ENCODE assay signal across 9 cellular contexts in genomic region chr13:51562011-51562671, GRCh38.
A peak's percentile ranks its signal among the peaks of the same experiment; 100 is the strongest.
DNase-seq lines count a peak whose midpoint lies in the region; ATAC-seq and TF ChIP-seq lines count a peak whose summit lies in the region.
"Had no signal": no experiment of that assay in that cellular context is flagged by ENCODE, and none has a peak within 500 bp of the region (broad histone marks: within the 10 kb centered on the region; RNA-seq: fewer than 3 reads in every experiment).

No MANE protein-coding gene starts in this region.

- no peaks in the 10 kb centered on the region for H3K9me3 ChIP-seq in MM.1S (replicated peaks; ENCODE audit: insufficient read depth, low read length)

- no peaks in the 10 kb centered on the region for H4K20me1 ChIP-seq in MM.1S (ENCODE audit: insufficient read depth, low read length)

- H3K4me3 ChIP-seq in MM.1S (ENCODE audit: low read length), result no peak overlapping the region; the same call in 1 of the 2 replicates

- H3K36me3 ChIP-seq in MM.1S (replicated peaks; ENCODE audit: insufficient read depth, low read length), result no peaks in the 10 kb centered on the region

- no peaks in the 10 kb centered on the region for H3K27me3 ChIP-seq in MM.1S (replicated peaks; ENCODE audit: insufficient read depth, low read length)

- H3K9me2 ChIP-seq in MM.1S (replicated peaks; ENCODE audit: insufficient read depth, low read length), result no peaks in the 10 kb centered on the region

- no peak for TF ChIP-seq CTCF in MM.1S (IDR thresholded peaks at IDR 0.05; ENCODE audit: low read length)

- H2AFZ ChIP-seq in MM.1S (ENCODE audit: low read length), result 0 out of 2 replicates have a peak overlapping the region, but pooled peaks have one; percentile 42

- H3K4me2 ChIP-seq in MM.1S (ENCODE audit: low read depth, low read length), result peak overlapping the region; percentile 60

- H3K9ac ChIP-seq in MM.1S (ENCODE audit: low read length), result no peak overlapping the region

- H3K4me1 ChIP-seq in MM.1S (ENCODE audit: low read length), result peaks cover 27% of the 10 kb centered on the region

- peak overlapping the region; percentile 41; the same call in 1 of the 2 replicates for H3K27ac ChIP-seq in MM.1S (ENCODE audit: low read length)

- peak; percentile 92 for ATAC-seq in GM18868 (IDR thresholded peaks at IDR 0.05; ENCODE audit: unreplicated experiment)
- peak; percentile 80 for ATAC-seq in GM21786 (IDR thresholded peaks at IDR 0.05; ENCODE audit: unreplicated experiment)
- ATAC-seq in GM21526 (IDR thresholded peaks at IDR 0.05; ENCODE audit: low FRiP score, unreplicated experiment), result no peak

- H3F3A ChIP-seq in MM.1S (ENCODE audit: insufficient read depth, low read length), result peaks cover 3% of the 10 kb centered on the region

- DNase-seq in MM.1S, result peak; percentile 46
- peak; percentile 34 for DNase-seq in medulla oblongata (ENCODE audit: extremely low spot score)
- DNase-seq in DMS79 treated with DMSO at 0.1 percent for 48 hours (lab: John Stamatoyannopoulos, UW), result no peak
- no peak for DNase-seq in COR-L47 (lab: John Stamatoyannopoulos, UW)
- DNase-seq in iPS-NIHi11 (ENCODE audit: low spot score), result no peak
- DNase-seq: NCI-H1417 had no signal

- H3K79me2 ChIP-seq in MM.1S (ENCODE audit: low read length), result no peaks in the 10 kb centered on the region

Comparison
In these comparisons a context has a peak if more than half of its experiments do, and no peak if none do; other contexts are left out.
1. DNase-seq: peak in MM.1S (single experiment) and medulla oblongata (single experiment); none in DMS79 treated with DMSO at 0.1 percent for 48 hours (single experiment), COR-L47 (single experiment) and iPS-NIHi11 (single experiment).